11 cellular contexts compared by ENCODE assay signal in genomic region chr19:21740559-21740958, GRCh38.
"Had no signal": no experiment of that assay in that cellular context is flagged by ENCODE, and none has a peak within 500 bp of the region (broad histone marks: within the 10 kb centered on the region; RNA-seq: fewer than 3 reads in every experiment).

No MANE protein-coding gene starts in this region.

- H3K9ac ChIP-seq: GM23248 had no signal

- H3K4me1 ChIP-seq: HAP-1 had no signal

- H3K4me2 ChIP-seq: GM23338 had no signal

- H2AFZ ChIP-seq: GM23248, GM23338 had no signal

- H3K4me3 ChIP-seq: GM23248, GM23338, HAP-1 had no signal

- H3K9me3 ChIP-seq: HAP-1 had no signal

- DNase-seq: GM23248, GOT3, H7, H9, HCEC 1CT, HFFc6 had no signal

- ATAC-seq: GM23338, HCT116 had no signal

- FAIRE-seq: H1, H54 had no signal

- H3K27ac ChIP-seq: GM23248 had no signal
